ENCODE assay signal across 35 cellular contexts in the genomic region with DNA sequence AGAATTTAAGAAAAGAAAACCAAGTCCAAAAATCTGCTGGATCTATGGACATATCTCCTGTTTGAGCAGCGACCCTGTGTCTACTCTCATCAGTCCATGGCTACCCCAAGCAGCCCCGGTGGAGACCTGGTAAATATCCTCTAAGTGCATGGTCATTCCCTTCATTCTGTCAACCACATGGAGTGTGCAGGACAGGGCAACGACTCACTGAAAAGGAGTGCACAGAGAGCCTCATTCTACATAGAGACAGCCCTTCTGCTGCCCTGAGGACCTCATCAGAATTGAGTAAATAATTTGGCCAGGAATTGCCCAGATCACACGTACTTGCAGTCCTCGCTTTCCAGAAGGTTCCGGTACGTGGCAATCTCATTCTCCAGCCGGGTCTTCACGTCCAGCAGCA. TPM values are rescaled to one million over a fixed set of nuclear protein-coding genes. Genes with fewer than 3 reads are reported as not detected.
"Had no signal": no experiment of that assay in that cellular context is flagged by ENCODE, and none has a peak within 500 bp of the region (broad histone marks: within the 10 kb centered on the region; RNA-seq: fewer than 3 reads in every experiment).

No MANE protein-coding gene starts in this region.

- H3K9me3 ChIP-seq: esophagus muscularis mucosa, gastroesophageal sphincter, heart left ventricle, left lung, prostate gland, right atrium auricular region, spleen, thoracic aorta, tibial nerve, upper lobe of left lung had no signal

- H2AFZ ChIP-seq: hepatocyte, neural progenitor cell had no signal

- ATAC-seq: foreskin keratinocyte; gastroesophageal sphincter; heart left ventricle; left cardiac atrium; left lung; naive thymus-derived CD4-positive, alpha-beta T cell; sciatic nerve; stimulated activated memory B cell treated with anti-CD40 and anti-IgM and Interleukin-4, amounts not matched to agents 10 μg/mL and 1 μg/mL and 100 μg/mL, for 72 hours; stimulated activated naive CD8-positive, alpha-beta T cell treated with anti-CD3 and anti-CD28 coated beads, Interleukin-15, Interleukin-2, amounts not matched to agents 100 U/mL and 50 U/mL, for 24 hours had no signal

- H3K9ac ChIP-seq: neural progenitor cell had no signal

- H3K36me3 ChIP-seq: esophagus muscularis mucosa, gastroesophageal sphincter, heart left ventricle, left lung, neural progenitor cell, prostate gland, right atrium auricular region, spleen, thoracic aorta, tibial nerve, upper lobe of left lung had no signal

- H3K4me2 ChIP-seq: hepatocyte, neural progenitor cell had no signal

- H3K27ac ChIP-seq: coronary artery, esophagus muscularis mucosa, foreskin keratinocyte, gastroesophageal sphincter, heart left ventricle, hepatocyte, left lung, neural progenitor cell, prostate gland, right atrium auricular region, spleen, thoracic aorta, tibial nerve, upper lobe of left lung had no signal

- H3K4me3 ChIP-seq: coronary artery, esophagus muscularis mucosa, gastroesophageal sphincter, heart left ventricle, hepatocyte, left lung, neural progenitor cell, prostate gland, right atrium auricular region, spleen, thoracic aorta, tibial nerve, upper lobe of left lung had no signal

- H3K4me1 ChIP-seq: foreskin keratinocyte, left lung, neural progenitor cell, prostate gland, right atrium auricular region, tibial nerve, upper lobe of left lung had no signal

- H3K27me3 ChIP-seq: gastroesophageal sphincter, hepatocyte, neural progenitor cell, right atrium auricular region, tibial nerve, upper lobe of left lung had no signal

- DNase-seq: dermis blood vessel endothelial cell; effector memory CD4-positive, alpha-beta T cell; foreskin keratinocyte; heart left ventricle; left cardiac atrium; left lung; mammary epithelial cell; mesendoderm; midbrain; naive thymus-derived CD4-positive, alpha-beta T cell; nucleus accumbens; spleen; stimulated activated CD4-positive, alpha-beta T cell treated with anti-CD3 and anti-CD28 coated beads, Interleukin-4, amount 100 ng/mL, for 4 hours; stimulated activated naive CD8-positive, alpha-beta T cell treated with anti-CD3 and anti-CD28 coated beads, Interleukin-15, Interleukin-2, amounts not matched to agents 100 U/mL and 50 U/mL, for 24 hours; substantia nigra had no signal

RNA-seq across cellular contexts. Expression of a gene that starts 3.0 kb away (rescaled TPM):
- total RNA-seq: dermis blood vessel endothelial cell; endothelial cell of umbilical vein; epithelial cell of proximal tubule; esophagus muscularis mucosa; foreskin keratinocyte; gastroesophageal sphincter; heart left ventricle; hepatocyte; kidney epithelial cell; left cardiac atrium; left lung; mammary epithelial cell; mucosa of gallbladder; naive thymus-derived CD4-positive, alpha-beta T cell; osteocyte; prostate gland; right atrium auricular region; sciatic nerve; skeletal muscle tissue; thoracic aorta; tibial nerve; upper lobe of left lung had no signal
- polyA plus RNA-seq: endothelial cell of umbilical vein; foreskin keratinocyte; heart left ventricle; hepatocyte; mammary epithelial cell; naive thymus-derived CD4-positive, alpha-beta T cell; spleen had no signal

RNA-seq across cellular contexts. Expression of a gene that starts 13.4 kb away (rescaled TPM):
- total RNA-seq: dermis blood vessel endothelial cell; endothelial cell of umbilical vein; epithelial cell of proximal tubule; esophagus muscularis mucosa; fibroblast of lung; foreskin keratinocyte; gastroesophageal sphincter; heart left ventricle; hepatocyte; kidney epithelial cell; left cardiac atrium; left lung; lower leg skin; mammary epithelial cell; mucosa of gallbladder; naive thymus-derived CD4-positive, alpha-beta T cell; osteocyte; prostate gland; right atrium auricular region; sciatic nerve; skeletal muscle tissue; spleen; thoracic aorta; tibial nerve; upper lobe of left lung had no signal
- polyA plus RNA-seq: endothelial cell of umbilical vein; fibroblast of lung; heart left ventricle; hepatocyte; mammary epithelial cell; naive thymus-derived CD4-positive, alpha-beta T cell; spleen had no signal

RNA-seq across cellular contexts. Expression of a gene that starts 29.4 kb away (rescaled TPM):
- total RNA-seq: dermis blood vessel endothelial cell; endothelial cell of umbilical vein; epithelial cell of proximal tubule; esophagus muscularis mucosa; foreskin keratinocyte; hepatocyte; kidney epithelial cell; left cardiac atrium; left lung; mammary epithelial cell; mucosa of gallbladder; naive thymus-derived CD4-positive, alpha-beta T cell; osteocyte; prostate gland; right atrium auricular region; skeletal muscle tissue; spleen; thoracic aorta; upper lobe of left lung had no signal
- polyA plus RNA-seq: endothelial cell of umbilical vein; foreskin keratinocyte; hepatocyte; naive thymus-derived CD4-positive, alpha-beta T cell; spleen had no signal

RNA-seq across cellular contexts. Expression of a gene that starts 40.4 kb away (rescaled TPM):
- total RNA-seq: dermis blood vessel endothelial cell; endothelial cell of umbilical vein; epithelial cell of proximal tubule; esophagus muscularis mucosa; fibroblast of lung; gastroesophageal sphincter; heart left ventricle; hepatocyte; kidney epithelial cell; left cardiac atrium; left lung; mammary epithelial cell; mucosa of gallbladder; naive thymus-derived CD4-positive, alpha-beta T cell; osteocyte; prostate gland; right atrium auricular region; sciatic nerve; spleen; thoracic aorta; tibial nerve; upper lobe of left lung had no signal
- polyA plus RNA-seq: endothelial cell of umbilical vein; fibroblast of lung; heart left ventricle; hepatocyte; mammary epithelial cell; naive thymus-derived CD4-positive, alpha-beta T cell; spleen had no signal

RNA-seq across cellular contexts. Expression of a gene that starts 43.2 kb away (rescaled TPM):
- total RNA-seq: dermis blood vessel endothelial cell; endothelial cell of umbilical vein; epithelial cell of proximal tubule; esophagus muscularis mucosa; fibroblast of lung; foreskin keratinocyte; gastroesophageal sphincter; heart left ventricle; hepatocyte; kidney epithelial cell; left cardiac atrium; left lung; mammary epithelial cell; mucosa of gallbladder; naive thymus-derived CD4-positive, alpha-beta T cell; osteocyte; prostate gland; right atrium auricular region; skeletal muscle tissue; thoracic aorta; tibial nerve; upper lobe of left lung had no signal
- polyA plus RNA-seq: endothelial cell of umbilical vein; fibroblast of lung; foreskin keratinocyte; heart left ventricle; hepatocyte; mammary epithelial cell; naive thymus-derived CD4-positive, alpha-beta T cell had no signal
